Comparison of ENCODE assay signal across 24 cellular contexts in the genomic region with DNA sequence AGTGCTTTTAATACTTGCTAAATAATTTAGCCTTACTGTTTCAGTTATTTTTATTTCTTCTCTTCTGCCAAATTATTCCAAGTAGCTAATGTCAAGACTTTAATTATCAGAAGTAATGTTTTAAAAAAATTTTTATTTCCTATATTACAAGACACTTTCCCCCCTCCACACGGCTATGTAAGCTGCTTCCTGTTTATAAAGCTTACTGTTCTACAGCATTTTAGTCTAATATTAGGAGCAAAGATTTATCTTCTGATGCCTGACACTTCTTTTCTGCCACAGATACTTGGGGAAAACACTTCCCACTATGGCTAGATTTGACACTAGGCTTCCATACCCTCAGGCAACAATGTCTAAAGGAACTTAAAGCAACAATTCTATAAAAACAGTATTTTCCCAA.
DNase-seq lines count a peak whose midpoint lies in the region; ATAC-seq and TF ChIP-seq lines count a peak whose summit lies in the region.
"Had no signal": no experiment of that assay in that cellular context is flagged by ENCODE, and none has a peak within 500 bp of the region (broad histone marks: within the 10 kb centered on the region; RNA-seq: fewer than 3 reads in every experiment).

No MANE protein-coding gene starts in this region.

- no peak overlapping the region for H2AK5ac ChIP-seq in mesenchymal stem cell (ENCODE audit: low read length, severe bottlenecking)

- no peaks in the 10 kb centered on the region for H3K27me3 ChIP-seq in mesenchymal stem cell (ENCODE audit: control insufficient read depth in 1 of 2, insufficient read depth in 1 of 2, low read length in 2 of 2)
- no peaks in the 10 kb centered on the region for H3K27me3 ChIP-seq in thoracic aorta (replicated peaks; ENCODE audit: insufficient read depth)
- H3K27me3 ChIP-seq: adrenal gland, cardiac muscle cell, heart right ventricle, suprapubic skin had no signal

- H3K36me3 Mint-ChIP-seq in activated naive CD4-positive, alpha-beta T cell treated with anti-CD3 and anti-CD28 coated beads, Interleukin-2, amount 50 U/mL, for 24 hours = peaks cover 11% of the 10 kb centered on the region
- peaks cover 12% of the 10 kb centered on the region for H3K36me3 Mint-ChIP-seq in activated naive CD4-positive, alpha-beta T cell treated with anti-CD3 and anti-CD28 coated beads for 36 hours (ENCODE audit: low read depth)
- peaks cover 5% of the 10 kb centered on the region for H3K36me3 Mint-ChIP-seq in chondrocyte (ENCODE audit: low read depth)

- WGBS in mesenchymal stem cell = 17% methylated on average over 1 of the region's 1 CpG

- H3K4ac ChIP-seq in mesenchymal stem cell (ENCODE audit: low read depth in 1 of 2, low read length in 2 of 2) = no peak overlapping the region

- peaks cover 3 to 21% of the 10 kb centered on the region in 2 experiments for H3K36me3 ChIP-seq in mesenchymal stem cell (ENCODE audit: control insufficient read depth in 1 of 2, insufficient read depth in 2 of 2, low read depth in 1 of 2, low read length in 2 of 2)
- H3K36me3 ChIP-seq in thoracic aorta = no peaks in the 10 kb centered on the region
- H3K36me3 ChIP-seq: adrenal gland had no signal

- no peaks in the 10 kb centered on the region for H3K9me3 Mint-ChIP-seq in activated naive CD4-positive, alpha-beta T cell treated with anti-CD3 and anti-CD28 coated beads, Interleukin-2, amount 50 U/mL, for 24 hours
- no peaks in the 10 kb centered on the region for H3K9me3 Mint-ChIP-seq in activated naive CD4-positive, alpha-beta T cell treated with anti-CD3 and anti-CD28 coated beads for 36 hours
- no peaks in the 10 kb centered on the region for H3K9me3 Mint-ChIP-seq in chondrocyte (ENCODE audit: low read depth)
- H3K9me3 Mint-ChIP-seq: activated CD4-positive, alpha-beta memory T cell treated with anti-CD3 and anti-CD28 coated beads, Interleukin-2, amount 10 ng/mL, durations not matched to agents 7 days and 5 days; activated T-helper 1 cell treated with anti-CD3 and anti-CD28 coated beads, Interleukin-12 subunit alpha, Interleukin-12 subunit beta, Interleukin-2, Interleukin-4 antibody, amounts not matched to agents 30 ng/mL and 10 ng/mL and 1 ng/mL, durations not matched to agents 14 hours and 24 hours and 36 hours; neural crest cell had no signal

- H2BK15ac ChIP-seq in mesenchymal stem cell (ENCODE audit: low read depth, poor library complexity, severe bottlenecking) = no peak overlapping the region

- CTCF ChIA-PET in activated naive CD4-positive, alpha-beta T cell treated with anti-CD3 and anti-CD28 coated beads for 36 hours (lab: Charles Lee) = interaction anchor here (0.9 to 1.4 kb wide), 2 partner anchors 9 to 63 kb away, joined by 3 to 5 read pairs; a partner anchor contains a TSS

- H2BK120ac ChIP-seq in mesenchymal stem cell (ENCODE audit: low read depth, low read length) = no peak overlapping the region

- no peak for TF ChIP-seq CTCF in chondrocyte (IDR thresholded peaks at IDR 0.05)
- TF ChIP-seq CTCF in thoracic aorta (IDR thresholded peaks at IDR 0.05) = no peak

- intact Hi-C loops in activated naive CD4-positive, alpha-beta T cell treated with anti-CD3 and anti-CD28 coated beads for 36 hours (cut with micrococcal nuclease) = loop anchor here (5.0 kb wide), 1 partner anchor 33 kb away; no protein-coding TSS in a partner anchor

- peak overlapping the region; percentile 69 for H3K27ac Mint-ChIP-seq in activated naive CD4-positive, alpha-beta T cell treated with anti-CD3 and anti-CD28 coated beads, Interleukin-2, amount 50 U/mL, for 24 hours
- no peak overlapping the region for H3K27ac Mint-ChIP-seq in activated naive CD4-positive, alpha-beta T cell treated with anti-CD3 and anti-CD28 coated beads for 36 hours
- H3K27ac Mint-ChIP-seq in chondrocyte (ENCODE audit: unreplicated experiment) = peak overlapping the region; percentile 82
- H3K27ac Mint-ChIP-seq: activated CD4-positive, alpha-beta memory T cell treated with anti-CD3 and anti-CD28 coated beads, Interleukin-2, amount 10 ng/mL, durations not matched to agents 7 days and 5 days; activated T-helper 1 cell treated with anti-CD3 and anti-CD28 coated beads, Interleukin-12 subunit alpha, Interleukin-12 subunit beta, Interleukin-2, Interleukin-4 antibody, amounts not matched to agents 30 ng/mL and 10 ng/mL and 1 ng/mL, durations not matched to agents 14 hours and 24 hours and 36 hours had no signal

- no peak overlapping the region for H3K23ac ChIP-seq in mesenchymal stem cell (ENCODE audit: low read length in 2 of 2)

- peaks cover 65% of the 10 kb centered on the region for H3K4me1 Mint-ChIP-seq in activated naive CD4-positive, alpha-beta T cell treated with anti-CD3 and anti-CD28 coated beads, Interleukin-2, amount 50 U/mL, for 24 hours
- H3K4me1 Mint-ChIP-seq in activated naive CD4-positive, alpha-beta T cell treated with anti-CD3 and anti-CD28 coated beads for 36 hours (ENCODE audit: low read depth) = peaks cover 40% of the 10 kb centered on the region
- H3K4me1 Mint-ChIP-seq in chondrocyte (ENCODE audit: low read depth) = peaks cover 64% of the 10 kb centered on the region

- H3K27me3 Mint-ChIP-seq in activated naive CD4-positive, alpha-beta T cell treated with anti-CD3 and anti-CD28 coated beads, Interleukin-2, amount 50 U/mL, for 24 hours = no peaks in the 10 kb centered on the region
- H3K27me3 Mint-ChIP-seq in activated naive CD4-positive, alpha-beta T cell treated with anti-CD3 and anti-CD28 coated beads for 36 hours (ENCODE audit: low read depth) = no peaks in the 10 kb centered on the region
- no peaks in the 10 kb centered on the region for H3K27me3 Mint-ChIP-seq in chondrocyte (ENCODE audit: low read depth)
- H3K27me3 Mint-ChIP-seq: activated CD4-positive, alpha-beta memory T cell treated with anti-CD3 and anti-CD28 coated beads, Interleukin-2, amount 10 ng/mL, durations not matched to agents 7 days and 5 days had no signal

- no peak overlapping the region for H3K4me3 ChIP-seq in mesenchymal stem cell (ENCODE audit: insufficient read depth in 1 of 2, low read depth in 1 of 2, low read length in 2 of 2)
- no peak overlapping the region for H3K4me3 ChIP-seq in thoracic aorta
- H3K4me3 ChIP-seq: A549, adrenal gland, cardiac muscle cell, heart right ventricle, suprapubic skin had no signal

- no peak overlapping the region for H3K4me2 ChIP-seq in mesenchymal stem cell (ENCODE audit: low read length, poor library complexity, severe bottlenecking)
- H3K4me2 ChIP-seq: A549 had no signal

- peaks cover 19% of the 10 kb centered on the region for H3K79me1 ChIP-seq in mesenchymal stem cell (replicated peaks; ENCODE audit: low read length, poor library complexity, severe bottlenecking)

- no peak overlapping the region for H4K91ac ChIP-seq in mesenchymal stem cell (ENCODE audit: low read length)

- H2AFZ ChIP-seq in mesenchymal stem cell (ENCODE audit: low read depth, low read length) = no peak overlapping the region

- H3K4me3 Mint-ChIP-seq in activated naive CD4-positive, alpha-beta T cell treated with anti-CD3 and anti-CD28 coated beads, Interleukin-2, amount 50 U/mL, for 24 hours = no peak overlapping the region
- H3K4me3 Mint-ChIP-seq in activated naive CD4-positive, alpha-beta T cell treated with anti-CD3 and anti-CD28 coated beads for 36 hours = no peak overlapping the region
- H3K4me3 Mint-ChIP-seq in chondrocyte (ENCODE audit: unreplicated experiment) = no peak overlapping the region
- H3K4me3 Mint-ChIP-seq: activated CD4-positive, alpha-beta memory T cell treated with anti-CD3 and anti-CD28 coated beads, Interleukin-2, amount 10 ng/mL, durations not matched to agents 7 days and 5 days; activated T-helper 1 cell treated with anti-CD3 and anti-CD28 coated beads, Interleukin-12 subunit alpha, Interleukin-12 subunit beta, Interleukin-2, Interleukin-4 antibody, amounts not matched to agents 30 ng/mL and 10 ng/mL and 1 ng/mL, durations not matched to agents 14 hours and 24 hours and 36 hours; neural crest cell had no signal

- no peak overlapping the region for H2BK5ac ChIP-seq in mesenchymal stem cell (ENCODE audit: low read depth, low read length, poor library complexity, severe bottlenecking)

- no peak overlapping the region for H4K8ac ChIP-seq in mesenchymal stem cell (ENCODE audit: low read length)

- no peak overlapping the region for H2BK12ac ChIP-seq in mesenchymal stem cell (ENCODE audit: low read length in 2 of 2)

- H3K14ac ChIP-seq in mesenchymal stem cell (ENCODE audit: low read length in 2 of 2) = no peak overlapping the region

- no peak for ATAC-seq in thoracic aorta (ENCODE audit: insufficient number of reproducible peaks, low FRiP score, low read depth)
- ATAC-seq: A549, heart right ventricle had no signal

- DNase-seq in activated naive CD4-positive, alpha-beta T cell treated with anti-CD3 and anti-CD28 coated beads for 36 hours = no peak
- no peak for DNase-seq in chondrocyte (ENCODE audit: low spot score)
- peak; percentile 9 for DNase-seq in mesenchymal stem cell
- DNase-seq in thoracic aorta (ENCODE audit: low spot score) = no peak
- DNase-seq in SHP77 treated with DMSO at 0.1 percent for 48 hours (lab: John Stamatoyannopoulos, UW) = no peak
- DNase-seq in LoVo (ENCODE audit: low spot score) = no peak
- DNase-seq in HuH-7.5 (ENCODE audit: low spot score) = no peak
- DNase-seq: activated CD4-positive, alpha-beta memory T cell treated with anti-CD3 and anti-CD28 coated beads, Interleukin-2, amount 10 ng/mL, durations not matched to agents 7 days and 5 days; adrenal gland; DMS79; effector CD4-positive, alpha-beta T cell; HCEC 1CT; heart right ventricle; mesendoderm; NCI-H524 treated with DMSO at 0.1 percent for 48 hours; Right ventricle myocardium superior; T-helper 1 cell had no signal

- H3K9ac ChIP-seq in mesenchymal stem cell (ENCODE audit: low read length) = no peak overlapping the region

- H3K4me1 ChIP-seq in mesenchymal stem cell (ENCODE audit: control insufficient read depth, insufficient read depth, low read depth, low read length) (peaks cover 7% of the 10 kb centered on the region), thoracic aorta (ENCODE audit: control insufficient read depth in 1 of 2, low read depth in 2 of 2) (peaks cover 50 to 67% of the 10 kb centered on the region in 2 donors)

- H3K9me3 ChIP-seq in mesenchymal stem cell (ENCODE audit: control insufficient read depth, low read length) = no peaks in the 10 kb centered on the region
- no peaks in the 10 kb centered on the region for H3K9me3 ChIP-seq in thoracic aorta
- H3K9me3 ChIP-seq: A549, adrenal gland, heart right ventricle, suprapubic skin had no signal

- no peak overlapping the region for H3K18ac ChIP-seq in mesenchymal stem cell (ENCODE audit: low read depth in 1 of 2, low read length in 2 of 2)

- H3K27ac ChIP-seq in mesenchymal stem cell (ENCODE audit: low read length, poor library complexity, severe bottlenecking) (no peak overlapping the region), thoracic aorta (peak overlapping the region; percentile 55 to 65)
- H3K27ac ChIP-seq: A549, adrenal gland, C4-2B, cardiac muscle cell, suprapubic skin had no signal
